20 cellular contexts compared by ENCODE assay signal in genomic region chr1:7780976-7781375, GRCh38. TPM values are rescaled to one million over a fixed set of nuclear protein-coding genes. Genes with fewer than 3 reads are reported as not detected.
DNase-seq lines count a peak whose midpoint lies in the region; ATAC-seq, FAIRE-seq and TF ChIP-seq lines count a peak whose summit lies in the region.
"Had no signal": no experiment of that assay in that cellular context is flagged by ENCODE, and none has a peak within 500 bp of the region (broad histone marks: within the 10 kb centered on the region; RNA-seq: fewer than 3 reads in every experiment).

No MANE protein-coding gene starts in this region.

- ATAC-seq in CD4-positive, CD25-positive, alpha-beta regulatory T cell (ENCODE audit: low read depth in 2 of 2), result no peak
- ATAC-seq in SK-N-SH treated with all-trans-retinoic acid at 6 μM for 48 hours (no peak), sciatic nerve (no peak), psoas muscle (no peak)
- ATAC-seq: GM23338 had no signal

- peaks cover 8% of the 10 kb centered on the region for H3K36me3 Mint-ChIP-seq in CD4-positive, CD25-positive, alpha-beta regulatory T cell
- H3K36me3 Mint-ChIP-seq in neural crest cell (ENCODE audit: low read depth), result peaks cover 12% of the 10 kb centered on the region
- peaks cover 0 to 51% (median 3%) of the 10 kb centered on the region in 3 donors for H3K36me3 Mint-ChIP-seq in CD8-positive, alpha-beta memory T cell

- no peak overlapping the region for H3K4me3 ChIP-seq in CD4-positive, CD25-positive, alpha-beta regulatory T cell (ENCODE audit: low read depth, low read length)
- no peak overlapping the region for H3K4me3 ChIP-seq in bronchial epithelial cell (ENCODE audit: low read depth, low read length)
- H3K4me3 ChIP-seq in CD8-positive, alpha-beta memory T cell (ENCODE audit: low read length), result no peak overlapping the region
- H3K4me3 ChIP-seq in psoas muscle, result no peak overlapping the region
- H3K4me3 ChIP-seq: GM23338 had no signal

- H3K27me3 Mint-ChIP-seq in CD4-positive, CD25-positive, alpha-beta regulatory T cell, result peaks cover 4% of the 10 kb centered on the region
- H3K27me3 Mint-ChIP-seq in neural crest cell (ENCODE audit: low read depth), result no peaks in the 10 kb centered on the region
- H3K27me3 Mint-ChIP-seq in CD8-positive, alpha-beta memory T cell, result no peaks in the 10 kb centered on the region

- H3K4me3 Mint-ChIP-seq in CD4-positive, CD25-positive, alpha-beta regulatory T cell, result peak overlapping the region in 1 of 4 donors; percentile 80
- H3K4me3 Mint-ChIP-seq in neural crest cell, result peak overlapping the region; percentile 47
- peak overlapping the region in 2 of 7 donors; percentile 0 to 68 for H3K4me3 Mint-ChIP-seq in CD8-positive, alpha-beta memory T cell
- H3K4me3 Mint-ChIP-seq: GM23338 had no signal

- TF ChIP-seq CTCF in bronchial epithelial cell (IDR thresholded peaks at IDR 0.05; ENCODE audit: insufficient read depth, low read length, severe bottlenecking) (no peak), neural crest cell (conservative IDR thresholded peaks at IDR 0.05) (no peak), psoas muscle (IDR thresholded peaks at IDR 0.05) (no peak)

- no peaks in the 10 kb centered on the region for H3K27me3 ChIP-seq in CD4-positive, CD25-positive, alpha-beta regulatory T cell (ENCODE audit: control insufficient read depth, insufficient read depth, low read length)
- H3K27me3 ChIP-seq in bronchial epithelial cell (ENCODE audit: control insufficient read depth, insufficient read depth, low read length), result no peaks in the 10 kb centered on the region
- H3K27me3 ChIP-seq in CD8-positive, alpha-beta memory T cell (ENCODE audit: insufficient read depth, low read length, poor library complexity, severe bottlenecking), result no peaks in the 10 kb centered on the region
- H3K27me3 ChIP-seq in psoas muscle (ENCODE audit: insufficient read depth in 3 of 3, low read length in 2 of 3), result no peaks in the 10 kb centered on the region

- POLR2A ChIA-PET in CD8-positive, alpha-beta memory T cell (lab: Charles Lee), result no interaction called here

- H3K9me3 Mint-ChIP-seq in CD4-positive, CD25-positive, alpha-beta regulatory T cell, result no peaks in the 10 kb centered on the region
- peaks cover 5% of the 10 kb centered on the region for H3K9me3 Mint-ChIP-seq in neural crest cell
- H3K9me3 Mint-ChIP-seq in CD8-positive, alpha-beta memory T cell, result no peaks in the 10 kb centered on the region

- peaks cover 28% of the 10 kb centered on the region for H3K36me3 ChIP-seq in CD4-positive, CD25-positive, alpha-beta regulatory T cell (ENCODE audit: control insufficient read depth, insufficient read depth, low read length)
- H3K36me3 ChIP-seq in bronchial epithelial cell (ENCODE audit: control insufficient read depth, insufficient read depth, low read length), result peaks cover 9% of the 10 kb centered on the region
- peaks cover 13% of the 10 kb centered on the region for H3K36me3 ChIP-seq in CD8-positive, alpha-beta memory T cell (ENCODE audit: insufficient read depth, low read length)
- peaks cover 2 to 58% of the 10 kb centered on the region in 2 donors for H3K36me3 ChIP-seq in psoas muscle (ENCODE audit: insufficient read depth in 1 of 2, low read depth in 1 of 2)

- CTCF ChIA-PET in CD8-positive, alpha-beta memory T cell (lab: Charles Lee), result no interaction called here

- H3K4me1 Mint-ChIP-seq in CD4-positive, CD25-positive, alpha-beta regulatory T cell, result peaks cover 6 to 31% (median 23%) of the 10 kb centered on the region in 4 donors
- peaks cover 5% of the 10 kb centered on the region for H3K4me1 Mint-ChIP-seq in neural crest cell
- peaks cover 30 to 40% (median 34%) of the 10 kb centered on the region in 3 donors for H3K4me1 Mint-ChIP-seq in CD8-positive, alpha-beta memory T cell
- H3K4me1 Mint-ChIP-seq: GM23338 had no signal

- no peak overlapping the region for H3K27ac ChIP-seq in CD4-positive, CD25-positive, alpha-beta regulatory T cell (ENCODE audit: insufficient read depth, low read length, poor library complexity, severe bottlenecking)
- no peak overlapping the region for H3K27ac ChIP-seq in CD8-positive, alpha-beta memory T cell (ENCODE audit: low read depth, low read length)
- H3K27ac ChIP-seq in psoas muscle, result no peak overlapping the region

- intact Hi-C loops in sciatic nerve (cut with DNase I) (no loop called here), psoas muscle (cut with DNase I) (loop anchor here in 1 of 2 donors (10.0 kb wide), 1 partner anchor 124 kb away; no protein-coding TSS in a partner anchor)

- H3K27ac Mint-ChIP-seq in CD4-positive, CD25-positive, alpha-beta regulatory T cell, result peak overlapping the region in 2 of 3 donors; percentile 34 to 76
- H3K27ac Mint-ChIP-seq in neural crest cell (ENCODE audit: unreplicated experiment), result no peak overlapping the region
- H3K27ac Mint-ChIP-seq in CD8-positive, alpha-beta memory T cell, result peak overlapping the region in 2 of 8 donors; percentile 50 to 88
- H3K27ac Mint-ChIP-seq: GM23338 had no signal

- DNase-seq in CD4-positive, CD25-positive, alpha-beta regulatory T cell, result no peak
- DNase-seq in MV-4-11 (lab: John Stamatoyannopoulos, UW) (peak; percentile 3), bronchial epithelial cell (ENCODE audit: low read depth) (no peak), neural crest cell (ENCODE audit: low read depth, low spot score) (no peak), sciatic nerve (ENCODE audit: low spot score) (no peak), psoas muscle (no peak)
- no peak for DNase-seq in CD8-positive, alpha-beta memory T cell
- DNase-seq: ACHN, DMS53, EL, KG1, NCI-H1436, NCI-H1930, NCI-H345, NCI-H524 treated with DMSO at 0.1 percent for 48 hours, SW 1271 had no signal

- WGBS in psoas muscle, 3 donors, result 77 to 89% (median 82%) methylated on average over 9 of the region's 9 CpGs

- FAIRE-seq in bronchial epithelial cell (lab: Jason Lieb, UNC), result peak; percentile 36
- FAIRE-seq: GM12892, GM18507 had no signal

- peaks cover 22% of the 10 kb centered on the region for H3K4me1 ChIP-seq in CD4-positive, CD25-positive, alpha-beta regulatory T cell (ENCODE audit: control insufficient read depth, insufficient read depth, low read length, poor library complexity, severe bottlenecking)
- H3K4me1 ChIP-seq in CD8-positive, alpha-beta memory T cell (ENCODE audit: insufficient read depth, low read length), result peaks cover 25% of the 10 kb centered on the region
- peaks cover 9% of the 10 kb centered on the region for H3K4me1 ChIP-seq in psoas muscle

- no peaks in the 10 kb centered on the region for H3K9me3 ChIP-seq in CD4-positive, CD25-positive, alpha-beta regulatory T cell (ENCODE audit: control insufficient read depth in 2 of 2, low read length in 2 of 2)
- H3K9me3 ChIP-seq in CD8-positive, alpha-beta memory T cell (ENCODE audit: low read length), result no peaks in the 10 kb centered on the region
- no peaks in the 10 kb centered on the region for H3K9me3 ChIP-seq in psoas muscle

TF ChIP-seq in SK-N-SH treated with all-trans-retinoic acid at 6 μM for 48 hours, 23 proteins besides CTCF, POLR2A, EP300 and RAD21:
- no peak for TF ChIP-seq ZNF565 (CRISPR knock-in tag; conservative IDR thresholded peaks at IDR 0.05; ENCODE audit: low read depth)
- TF ChIP-seq ARNTL (CRISPR knock-in tag; IDR thresholded peaks at IDR 0.05; ENCODE audit: borderline replicate concordance, low read depth), result no peak
- TF ChIP-seq ZNF70 (CRISPR knock-in tag; IDR thresholded peaks at IDR 0.05), result no peak
- TF ChIP-seq ZFP30 (CRISPR knock-in tag; IDR thresholded peaks at IDR 0.05), result no peak
- TF ChIP-seq ZNF8 (CRISPR knock-in tag; IDR thresholded peaks at IDR 0.05), result no peak
- no peak for TF ChIP-seq POU6F1 (CRISPR knock-in tag; IDR thresholded peaks at IDR 0.05; ENCODE audit: borderline replicate concordance, low read depth)
- no peak for TF ChIP-seq ISL1 (CRISPR knock-in tag; IDR thresholded peaks at IDR 0.05)

RNA-seq across cellular contexts. Expression of gene PER3, which starts 3.1 kb away (rescaled TPM):
- total RNA-seq in CD4-positive, CD25-positive, alpha-beta regulatory T cell, result 14.1 TPM
- polyA plus RNA-seq in CD4-positive, CD25-positive, alpha-beta regulatory T cell, result 1 to 10 TPM; 3.7 to 5.2 (median 3.9) TPM
- total RNA-seq in bronchial epithelial cell (4.5 and 6.8 TPM in 2 replicates), neural crest cell (5.3 and 5.6 TPM in 2 replicates), sciatic nerve (72.0 TPM), psoas muscle (10 to 100 TPM in 3 of 4 donors, 1 to 10 TPM in 1; 4.8 to 15.1 (median 10.5) TPM)
- 1 to 10 TPM; 4.7 TPM for total RNA-seq in CD8-positive, alpha-beta memory T cell
- 6.3 TPM for polyA plus RNA-seq in CD8-positive, alpha-beta memory T cell
- polyA plus RNA-seq in psoas muscle, result 1 to 10 TPM; 1.4 to 2.0 (median 1.8) TPM

RNA-seq across cellular contexts. Expression of gene VAMP3, which starts 9.9 kb away (rescaled TPM):
- 66.1 TPM for total RNA-seq in CD4-positive, CD25-positive, alpha-beta regulatory T cell
- polyA plus RNA-seq in CD4-positive, CD25-positive, alpha-beta regulatory T cell, result 10 to 100 TPM; 44.8 to 56.8 (median 48.9) TPM
- total RNA-seq in bronchial epithelial cell, result 50.2 and 51.3 TPM in 2 replicates
- 63.9 and 64.4 TPM in 2 replicates for total RNA-seq in neural crest cell
- total RNA-seq in CD8-positive, alpha-beta memory T cell, result 10 to 100 TPM; 27.3 to 32.5 TPM
- polyA plus RNA-seq in CD8-positive, alpha-beta memory T cell, result 41.7 TPM
- 143 TPM for total RNA-seq in sciatic nerve
- total RNA-seq in psoas muscle, result 10 to 100 TPM; 54.3 to 71.6 (median 66.8) TPM
- 10 to 100 TPM; 35.0 to 68.7 (median 48.1) TPM for polyA plus RNA-seq in psoas muscle
